Comparison of ENCODE assay signal across 1 cellular context in the genomic region with DNA sequence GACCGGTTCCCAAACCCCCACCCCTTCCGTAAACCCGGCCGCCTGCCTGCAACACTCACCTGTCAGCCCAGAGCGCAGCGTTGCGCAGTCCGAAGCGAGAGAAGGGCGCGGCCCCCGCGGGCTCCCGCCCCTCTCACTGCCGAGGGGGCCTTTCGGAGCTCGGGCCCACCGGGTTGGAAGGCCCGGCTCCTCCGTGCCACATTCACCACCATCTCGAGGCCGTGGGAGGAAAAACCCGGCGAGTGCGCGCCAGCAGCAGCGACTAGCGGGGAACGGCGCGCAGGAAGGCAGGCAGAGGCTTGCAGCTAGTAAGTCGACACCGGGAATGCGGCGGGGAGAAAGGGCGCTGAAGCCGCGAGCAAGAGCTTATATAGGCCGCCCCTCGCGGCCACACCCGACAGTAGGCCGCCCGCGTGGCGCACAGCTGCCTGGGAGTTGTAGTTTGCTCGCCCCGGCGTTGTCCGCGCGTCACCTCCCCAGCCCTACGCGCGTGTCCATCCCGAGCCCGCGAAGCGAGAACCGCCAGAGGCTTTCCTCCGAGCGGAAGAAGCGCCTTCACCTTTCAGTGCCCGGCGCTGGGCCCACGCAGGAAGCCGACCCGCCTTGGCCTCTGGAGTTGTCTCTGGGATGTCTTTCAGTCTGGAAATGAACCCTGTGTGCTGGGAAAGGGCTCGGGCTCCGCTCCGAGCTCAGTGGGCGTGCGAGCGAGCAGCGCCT.
TF ChIP-seq lines count a peak whose summit lies in the region.

No MANE protein-coding gene starts in this region.

TF ChIP-seq in WTC11, 78 proteins besides CTCF, POLR2A, EP300 and RAD21 (continued from another document):
- TF ChIP-seq TEAD4 (CRISPR knock-in tag; IDR thresholded peaks at IDR 0.05), result peak; percentile 72
- TF ChIP-seq SOX15 (CRISPR knock-in tag; IDR thresholded peaks at IDR 0.05), result no peak
- peak; percentile 69; the same call in 1 of the 2 replicates for TF ChIP-seq CREM (CRISPR knock-in tag; IDR thresholded peaks at IDR 0.05)
- TF ChIP-seq SMAD4 (CRISPR knock-in tag; IDR thresholded peaks at IDR 0.05), result 0 out of 2 replicates have a peak, but pooled peaks have one; percentile 49
- TF ChIP-seq, protein P1, sequence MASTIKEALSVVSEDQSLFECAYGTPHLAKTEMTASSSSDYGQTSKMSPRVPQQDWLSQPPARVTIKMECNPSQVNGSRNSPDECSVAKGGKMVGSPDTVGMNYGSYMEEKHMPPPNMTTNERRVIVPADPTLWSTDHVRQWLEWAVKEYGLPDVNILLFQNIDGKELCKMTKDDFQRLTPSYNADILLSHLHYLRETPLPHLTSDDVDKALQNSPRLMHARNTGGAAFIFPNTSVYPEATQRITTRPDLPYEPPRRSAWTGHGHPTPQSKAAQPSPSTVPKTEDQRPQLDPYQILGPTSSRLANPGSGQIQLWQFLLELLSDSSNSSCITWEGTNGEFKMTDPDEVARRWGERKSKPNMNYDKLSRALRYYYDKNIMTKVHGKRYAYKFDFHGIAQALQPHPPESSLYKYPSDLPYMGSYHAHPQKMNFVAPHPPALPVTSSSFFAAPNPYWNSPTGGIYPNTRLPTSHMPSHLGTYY (CRISPR knock-in tag; IDR thresholded peaks at IDR 0.05), result no peak
- peak; percentile 47; the same call in 1 of the 2 replicates for TF ChIP-seq EMX1 (CRISPR knock-in tag; IDR thresholded peaks at IDR 0.05)
- TF ChIP-seq, protein P2, sequence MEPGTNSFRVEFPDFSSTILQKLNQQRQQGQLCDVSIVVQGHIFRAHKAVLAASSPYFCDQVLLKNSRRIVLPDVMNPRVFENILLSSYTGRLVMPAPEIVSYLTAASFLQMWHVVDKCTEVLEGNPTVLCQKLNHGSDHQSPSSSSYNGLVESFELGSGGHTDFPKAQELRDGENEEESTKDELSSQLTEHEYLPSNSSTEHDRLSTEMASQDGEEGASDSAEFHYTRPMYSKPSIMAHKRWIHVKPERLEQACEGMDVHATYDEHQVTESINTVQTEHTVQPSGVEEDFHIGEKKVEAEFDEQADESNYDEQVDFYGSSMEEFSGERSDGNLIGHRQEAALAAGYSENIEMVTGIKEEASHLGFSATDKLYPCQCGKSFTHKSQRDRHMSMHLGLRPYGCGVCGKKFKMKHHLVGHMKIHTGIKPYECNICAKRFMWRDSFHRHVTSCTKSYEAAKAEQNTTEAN (CRISPR knock-in tag; IDR thresholded peaks at IDR 0.05), result peak; percentile 79; the same call in 1 of the 2 replicates
- TF ChIP-seq FOXJ3 (CRISPR knock-in tag; IDR thresholded peaks at IDR 0.05; ENCODE audit: borderline replicate concordance), result no peak
- no peak for TF ChIP-seq ZNF121 (CRISPR knock-in tag; IDR thresholded peaks at IDR 0.05)
- TF ChIP-seq NFYB (CRISPR knock-in tag; conservative IDR thresholded peaks at IDR 0.05; ENCODE audit: low read depth), result 0 out of 2 replicates have a peak, but pooled peaks have one; percentile 44
- peak; percentile 73; the same call in 1 of the 2 replicates for TF ChIP-seq MYBL2 (CRISPR knock-in tag; IDR thresholded peaks at IDR 0.05)
- TF ChIP-seq ZNF232 (CRISPR knock-in tag; IDR thresholded peaks at IDR 0.05), result peak; percentile 93
- peak; percentile 64; the same call in 1 of the 2 replicates for TF ChIP-seq ZNF219 (CRISPR knock-in tag; IDR thresholded peaks at IDR 0.05; ENCODE audit: borderline replicate concordance)
- TF ChIP-seq, protein P3, sequence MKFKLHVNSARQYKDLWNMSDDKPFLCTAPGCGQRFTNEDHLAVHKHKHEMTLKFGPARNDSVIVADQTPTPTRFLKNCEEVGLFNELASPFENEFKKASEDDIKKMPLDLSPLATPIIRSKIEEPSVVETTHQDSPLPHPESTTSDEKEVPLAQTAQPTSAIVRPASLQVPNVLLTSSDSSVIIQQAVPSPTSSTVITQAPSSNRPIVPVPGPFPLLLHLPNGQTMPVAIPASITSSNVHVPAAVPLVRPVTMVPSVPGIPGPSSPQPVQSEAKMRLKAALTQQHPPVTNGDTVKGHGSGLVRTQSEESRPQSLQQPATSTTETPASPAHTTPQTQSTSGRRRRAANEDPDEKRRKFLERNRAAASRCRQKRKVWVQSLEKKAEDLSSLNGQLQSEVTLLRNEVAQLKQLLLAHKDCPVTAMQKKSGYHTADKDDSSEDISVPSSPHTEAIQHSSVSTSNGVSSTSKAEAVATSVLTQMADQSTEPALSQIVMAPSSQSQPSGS (CRISPR knock-in tag; IDR thresholded peaks at IDR 0.05; ENCODE audit: borderline replicate concordance, low read depth), result no peak
- no peak for TF ChIP-seq HMGA2 (CRISPR knock-in tag; IDR thresholded peaks at IDR 0.05)
- TF ChIP-seq SMAD3 (CRISPR knock-in tag; IDR thresholded peaks at IDR 0.05; ENCODE audit: borderline replicate concordance), result peak; percentile 70; the same call in 1 of the 2 replicates
- TF ChIP-seq, protein P4, sequence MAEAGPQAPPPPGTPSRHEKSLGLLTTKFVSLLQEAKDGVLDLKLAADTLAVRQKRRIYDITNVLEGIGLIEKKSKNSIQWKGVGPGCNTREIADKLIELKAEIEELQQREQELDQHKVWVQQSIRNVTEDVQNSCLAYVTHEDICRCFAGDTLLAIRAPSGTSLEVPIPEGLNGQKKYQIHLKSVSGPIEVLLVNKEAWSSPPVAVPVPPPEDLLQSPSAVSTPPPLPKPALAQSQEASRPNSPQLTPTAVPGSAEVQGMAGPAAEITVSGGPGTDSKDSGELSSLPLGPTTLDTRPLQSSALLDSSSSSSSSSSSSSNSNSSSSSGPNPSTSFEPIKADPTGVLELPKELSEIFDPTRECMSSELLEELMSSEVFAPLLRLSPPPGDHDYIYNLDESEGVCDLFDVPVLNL (CRISPR knock-in tag; IDR thresholded peaks at IDR 0.05; ENCODE audit: borderline replicate concordance, low read depth), result 0 out of 2 replicates have a peak, but pooled peaks have one; percentile 20
- no peak for TF ChIP-seq GTF2I (CRISPR knock-in tag; conservative IDR thresholded peaks at IDR 0.05)
- peak; percentile 74 for TF ChIP-seq RELA (CRISPR knock-in tag; IDR thresholded peaks at IDR 0.05; ENCODE audit: borderline replicate concordance)
- no peak for TF ChIP-seq PRRX2 (CRISPR knock-in tag; IDR thresholded peaks at IDR 0.05)
- no peak; the same call in 1 of the 2 replicates for TF ChIP-seq RORB (CRISPR knock-in tag; IDR thresholded peaks at IDR 0.05)
- TF ChIP-seq ZNF263 (CRISPR knock-in tag; IDR thresholded peaks at IDR 0.05; ENCODE audit: low read depth), result no peak
- TF ChIP-seq ESRRA (CRISPR knock-in tag; IDR thresholded peaks at IDR 0.05; ENCODE audit: borderline replicate concordance), result peak; percentile 85
- TF ChIP-seq, protein P5, sequence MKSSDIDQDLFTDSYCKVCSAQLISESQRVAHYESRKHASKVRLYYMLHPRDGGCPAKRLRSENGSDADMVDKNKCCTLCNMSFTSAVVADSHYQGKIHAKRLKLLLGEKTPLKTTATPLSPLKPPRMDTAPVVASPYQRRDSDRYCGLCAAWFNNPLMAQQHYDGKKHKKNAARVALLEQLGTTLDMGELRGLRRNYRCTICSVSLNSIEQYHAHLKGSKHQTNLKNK (CRISPR knock-in tag; IDR thresholded peaks at IDR 0.05), result no peak
- TF ChIP-seq FOXP1 (CRISPR knock-in tag; IDR thresholded peaks at IDR 0.05; ENCODE audit: borderline replicate concordance), result peak; percentile 97
- no peak for TF ChIP-seq ZNF138 (CRISPR knock-in tag; conservative IDR thresholded peaks at IDR 0.05)
- TF ChIP-seq NR3C1 (CRISPR knock-in tag; conservative IDR thresholded peaks at IDR 0.05; ENCODE audit: low read depth), result no peak; the same call in 1 of the 2 replicates
- TF ChIP-seq ZBTB21 (CRISPR knock-in tag; IDR thresholded peaks at IDR 0.05; ENCODE audit: borderline replicate concordance), result no peak
- TF ChIP-seq, protein P6, sequence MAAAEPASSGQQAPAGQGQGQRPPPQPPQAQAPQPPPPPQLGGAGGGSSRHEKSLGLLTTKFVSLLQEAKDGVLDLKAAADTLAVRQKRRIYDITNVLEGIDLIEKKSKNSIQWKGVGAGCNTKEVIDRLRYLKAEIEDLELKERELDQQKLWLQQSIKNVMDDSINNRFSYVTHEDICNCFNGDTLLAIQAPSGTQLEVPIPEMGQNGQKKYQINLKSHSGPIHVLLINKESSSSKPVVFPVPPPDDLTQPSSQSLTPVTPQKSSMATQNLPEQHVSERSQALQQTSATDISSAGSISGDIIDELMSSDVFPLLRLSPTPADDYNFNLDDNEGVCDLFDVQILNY (CRISPR knock-in tag; IDR thresholded peaks at IDR 0.05), result peak; percentile 79
- TF ChIP-seq, protein P7, sequence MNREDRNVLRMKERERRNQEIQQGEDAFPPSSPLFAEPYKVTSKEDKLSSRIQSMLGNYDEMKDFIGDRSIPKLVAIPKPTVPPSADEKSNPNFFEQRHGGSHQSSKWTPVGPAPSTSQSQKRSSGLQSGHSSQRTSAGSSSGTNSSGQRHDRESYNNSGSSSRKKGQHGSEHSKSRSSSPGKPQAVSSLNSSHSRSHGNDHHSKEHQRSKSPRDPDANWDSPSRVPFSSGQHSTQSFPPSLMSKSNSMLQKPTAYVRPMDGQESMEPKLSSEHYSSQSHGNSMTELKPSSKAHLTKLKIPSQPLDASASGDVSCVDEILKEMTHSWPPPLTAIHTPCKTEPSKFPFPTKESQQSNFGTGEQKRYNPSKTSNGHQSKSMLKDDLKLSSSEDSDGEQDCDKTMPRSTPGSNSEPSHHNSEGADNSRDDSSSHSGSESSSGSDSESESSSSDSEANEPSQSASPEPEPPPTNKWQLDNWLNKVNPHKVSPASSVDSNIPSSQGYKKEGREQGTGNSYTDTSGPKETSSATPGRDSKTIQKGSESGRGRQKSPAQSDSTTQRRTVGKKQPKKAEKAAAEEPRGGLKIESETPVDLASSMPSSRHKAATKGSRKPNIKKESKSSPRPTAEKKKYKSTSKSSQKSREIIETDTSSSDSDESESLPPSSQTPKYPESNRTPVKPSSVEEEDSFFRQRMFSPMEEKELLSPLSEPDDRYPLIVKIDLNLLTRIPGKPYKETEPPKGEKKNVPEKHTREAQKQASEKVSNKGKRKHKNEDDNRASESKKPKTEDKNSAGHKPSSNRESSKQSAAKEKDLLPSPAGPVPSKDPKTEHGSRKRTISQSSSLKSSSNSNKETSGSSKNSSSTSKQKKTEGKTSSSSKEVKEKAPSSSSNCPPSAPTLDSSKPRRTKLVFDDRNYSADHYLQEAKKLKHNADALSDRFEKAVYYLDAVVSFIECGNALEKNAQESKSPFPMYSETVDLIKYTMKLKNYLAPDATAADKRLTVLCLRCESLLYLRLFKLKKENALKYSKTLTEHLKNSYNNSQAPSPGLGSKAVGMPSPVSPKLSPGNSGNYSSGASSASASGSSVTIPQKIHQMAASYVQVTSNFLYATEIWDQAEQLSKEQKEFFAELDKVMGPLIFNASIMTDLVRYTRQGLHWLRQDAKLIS (CRISPR knock-in tag; IDR thresholded peaks at IDR 0.05; ENCODE audit: borderline replicate concordance), result peak; percentile 74; the same call in 1 of the 2 replicates
- TF ChIP-seq, protein P8, sequence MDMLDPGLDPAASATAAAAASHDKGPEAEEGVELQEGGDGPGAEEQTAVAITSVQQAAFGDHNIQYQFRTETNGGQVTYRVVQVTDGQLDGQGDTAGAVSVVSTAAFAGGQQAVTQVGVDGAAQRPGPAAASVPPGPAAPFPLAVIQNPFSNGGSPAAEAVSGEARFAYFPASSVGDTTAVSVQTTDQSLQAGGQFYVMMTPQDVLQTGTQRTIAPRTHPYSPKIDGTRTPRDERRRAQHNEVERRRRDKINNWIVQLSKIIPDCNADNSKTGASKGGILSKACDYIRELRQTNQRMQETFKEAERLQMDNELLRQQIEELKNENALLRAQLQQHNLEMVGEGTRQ (CRISPR knock-in tag; IDR thresholded peaks at IDR 0.05), result peak; percentile 71
- TF ChIP-seq, protein P9, sequence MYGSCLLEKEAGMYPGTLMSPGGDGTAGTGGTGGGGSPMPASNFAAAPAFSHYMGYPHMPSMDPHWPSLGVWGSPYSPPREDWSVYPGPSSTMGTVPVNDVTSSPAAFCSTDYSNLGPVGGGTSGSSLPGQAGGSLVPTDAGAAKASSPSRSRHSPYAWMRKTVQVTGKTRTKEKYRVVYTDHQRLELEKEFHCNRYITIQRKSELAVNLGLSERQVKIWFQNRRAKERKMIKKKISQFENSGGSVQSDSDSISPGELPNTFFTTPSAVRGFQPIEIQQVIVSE (CRISPR knock-in tag; IDR thresholded peaks at IDR 0.05; ENCODE audit: borderline replicate concordance), result no peak; the same call in 1 of the 2 replicates
- TF ChIP-seq GABPB1 (CRISPR knock-in tag; IDR thresholded peaks at IDR 0.05), result peak; percentile 75
- TF ChIP-seq, protein P10, sequence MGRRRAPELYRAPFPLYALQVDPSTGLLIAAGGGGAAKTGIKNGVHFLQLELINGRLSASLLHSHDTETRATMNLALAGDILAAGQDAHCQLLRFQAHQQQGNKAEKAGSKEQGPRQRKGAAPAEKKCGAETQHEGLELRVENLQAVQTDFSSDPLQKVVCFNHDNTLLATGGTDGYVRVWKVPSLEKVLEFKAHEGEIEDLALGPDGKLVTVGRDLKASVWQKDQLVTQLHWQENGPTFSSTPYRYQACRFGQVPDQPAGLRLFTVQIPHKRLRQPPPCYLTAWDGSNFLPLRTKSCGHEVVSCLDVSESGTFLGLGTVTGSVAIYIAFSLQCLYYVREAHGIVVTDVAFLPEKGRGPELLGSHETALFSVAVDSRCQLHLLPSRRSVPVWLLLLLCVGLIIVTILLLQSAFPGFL (CRISPR knock-in tag; IDR thresholded peaks at IDR 0.05; ENCODE audit: borderline replicate concordance), result no peak
- TF ChIP-seq, protein P11, sequence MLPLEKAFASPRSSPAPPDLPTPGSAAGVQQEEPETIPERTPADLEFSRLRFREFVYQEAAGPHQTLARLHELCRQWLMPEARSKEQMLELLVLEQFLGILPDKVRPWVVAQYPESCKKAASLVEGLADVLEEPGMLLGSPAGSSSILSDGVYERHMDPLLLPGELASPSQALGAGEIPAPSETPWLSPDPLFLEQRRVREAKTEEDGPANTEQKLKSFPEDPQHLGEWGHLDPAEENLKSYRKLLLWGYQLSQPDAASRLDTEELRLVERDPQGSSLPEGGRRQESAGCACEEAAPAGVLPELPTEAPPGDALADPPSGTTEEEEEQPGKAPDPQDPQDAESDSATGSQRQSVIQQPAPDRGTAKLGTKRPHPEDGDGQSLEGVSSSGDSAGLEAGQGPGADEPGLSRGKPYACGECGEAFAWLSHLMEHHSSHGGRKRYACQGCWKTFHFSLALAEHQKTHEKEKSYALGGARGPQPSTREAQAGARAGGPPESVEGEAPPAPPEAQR (CRISPR knock-in tag; IDR thresholded peaks at IDR 0.05), result no peak
- TF ChIP-seq, protein P12, sequence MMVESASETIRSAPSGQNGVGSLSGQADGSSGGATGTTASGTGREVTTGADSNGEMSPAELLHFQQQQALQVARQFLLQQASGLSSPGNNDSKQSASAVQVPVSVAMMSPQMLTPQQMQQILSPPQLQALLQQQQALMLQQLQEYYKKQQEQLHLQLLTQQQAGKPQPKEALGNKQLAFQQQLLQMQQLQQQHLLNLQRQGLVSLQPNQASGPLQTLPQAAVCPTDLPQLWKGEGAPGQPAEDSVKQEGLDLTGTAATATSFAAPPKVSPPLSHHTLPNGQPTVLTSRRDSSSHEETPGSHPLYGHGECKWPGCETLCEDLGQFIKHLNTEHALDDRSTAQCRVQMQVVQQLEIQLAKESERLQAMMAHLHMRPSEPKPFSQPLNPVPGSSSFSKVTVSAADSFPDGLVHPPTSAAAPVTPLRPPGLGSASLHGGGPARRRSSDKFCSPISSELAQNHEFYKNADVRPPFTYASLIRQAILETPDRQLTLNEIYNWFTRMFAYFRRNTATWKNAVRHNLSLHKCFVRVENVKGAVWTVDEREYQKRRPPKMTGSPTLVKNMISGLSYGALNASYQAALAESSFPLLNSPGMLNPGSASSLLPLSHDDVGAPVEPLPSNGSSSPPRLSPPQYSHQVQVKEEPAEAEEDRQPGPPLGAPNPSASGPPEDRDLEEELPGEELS (CRISPR knock-in tag; IDR thresholded peaks at IDR 0.05), result peak; percentile 74
TF ChIP-seq in WTC11: peak in this region for 42.
